12 cellular contexts compared by ENCODE assay signal in the genomic region with DNA sequence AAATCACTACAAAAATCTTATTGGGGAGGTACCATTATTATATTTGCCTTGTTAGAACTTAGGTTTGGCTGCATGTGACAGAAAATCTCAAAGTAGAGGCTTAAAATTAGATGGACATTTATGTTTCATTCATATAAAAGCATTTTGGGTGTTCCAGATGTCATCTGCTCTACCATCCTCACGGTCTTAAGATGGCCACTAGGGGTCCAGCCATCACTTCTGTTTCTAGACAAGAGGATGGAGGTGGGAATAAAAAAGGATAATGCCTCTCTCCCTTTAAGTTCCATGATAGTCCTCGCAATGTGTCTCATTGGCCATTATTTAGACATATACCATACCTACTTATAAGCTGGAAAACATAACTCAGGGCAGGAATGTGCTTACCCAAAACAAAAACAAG.
DNase-seq lines count a peak whose midpoint lies in the region; ATAC-seq and TF ChIP-seq lines count a peak whose summit lies in the region.
"Had no signal": no experiment of that assay in that cellular context is flagged by ENCODE, and none has a peak within 500 bp of the region (broad histone marks: within the 10 kb centered on the region; RNA-seq: fewer than 3 reads in every experiment).

No MANE protein-coding gene starts in this region.

- peak; percentile 72; the same call in 1 of the 2 replicates for ATAC-seq in PC-3
- no peak for ATAC-seq in GM19324 (IDR thresholded peaks at IDR 0.05; ENCODE audit: low FRiP score, unreplicated experiment)
- ATAC-seq in effector memory CD8-positive, alpha-beta T cell (replicated peaks): no peak
- no peak for ATAC-seq in activated CD8-positive, alpha-beta T cell treated with anti-CD3 and anti-CD28 coated beads for 36 hours
- ATAC-seq in HG03135 (IDR thresholded peaks at IDR 0.05; ENCODE audit: unreplicated experiment): no peak

- CTCF ChIA-PET in MCF 10A (lab: Yijun Ruan, JAX) (interaction anchor here (0.6 to 3.3 kb wide), 11 partner anchors 10 to 1232 kb away, joined by 3 to 19 read pairs (median 3); no protein-coding TSS in a partner anchor), PC-3 (lab: Charles Lee) (interaction anchor here (0.7 kb wide), 1 partner anchor 57 kb away, joined by 3 read pairs; no protein-coding TSS in a partner anchor)
- CTCF ChIA-PET in activated CD8-positive, alpha-beta T cell treated with anti-CD3 and anti-CD28 coated beads for 36 hours (lab: Charles Lee): no interaction called here

- intact Hi-C loops in MCF 10A (cut with micrococcal nuclease) (loop anchor here (1.0 kb wide), 1 partner anchor 287 kb away; no protein-coding TSS in a partner anchor), breast epithelium (cut with DNase I; ENCODE audit: low total_unique reads) (no loop called here), PC-3 (cut with micrococcal nuclease) (loop anchor here (1.0 to 5.0 kb wide), 2 partner anchors 287 to 834 kb away; no protein-coding TSS in a partner anchor)
- intact Hi-C loops in activated CD8-positive, alpha-beta T cell treated with anti-CD3 and anti-CD28 coated beads for 36 hours (cut with micrococcal nuclease): no loop called here

- H3K36me3 ChIP-seq in breast epithelium (no peaks in the 10 kb centered on the region), PC-3 (ENCODE audit: low read depth, low read length) (no peaks in the 10 kb centered on the region)

- H3K4me1 Mint-ChIP-seq in MCF 10A (ENCODE audit: insufficient read depth, unreplicated experiment): no peaks in the 10 kb centered on the region
- H3K4me1 Mint-ChIP-seq in effector memory CD8-positive, alpha-beta T cell (ENCODE audit: low read depth in 2 of 2): no peaks in the 10 kb centered on the region
- H3K4me1 Mint-ChIP-seq in activated CD8-positive, alpha-beta T cell treated with anti-CD3 and anti-CD28 coated beads for 36 hours (ENCODE audit: low read depth): no peaks in the 10 kb centered on the region

- no peak overlapping the region for H3K4me3 Mint-ChIP-seq in MCF 10A (ENCODE audit: unreplicated experiment)
- H3K4me3 Mint-ChIP-seq in effector memory CD8-positive, alpha-beta T cell: no peak overlapping the region
- no peak overlapping the region for H3K4me3 Mint-ChIP-seq in activated CD8-positive, alpha-beta T cell treated with anti-CD3 and anti-CD28 coated beads for 36 hours

- no TSS peak for BruUV-seq in MCF 10A (replicated peaks; lab: Mats Ljungman, UMichigan)
- BruUV-seq in PC-3 (replicated peaks; lab: Mats Ljungman, UMichigan): no TSS peak

- no peaks in the 10 kb centered on the region for H3K36me3 Mint-ChIP-seq in MCF 10A (ENCODE audit: insufficient read depth, unreplicated experiment)
- no peaks in the 10 kb centered on the region for H3K36me3 Mint-ChIP-seq in effector memory CD8-positive, alpha-beta T cell (ENCODE audit: insufficient read depth)
- no peaks in the 10 kb centered on the region for H3K36me3 Mint-ChIP-seq in activated CD8-positive, alpha-beta T cell treated with anti-CD3 and anti-CD28 coated beads for 36 hours (ENCODE audit: low read depth)

- H3F3A ChIP-seq in PC-3 (ENCODE audit: low read length, unreplicated experiment): no peaks in the 10 kb centered on the region

- H3K27me3 Mint-ChIP-seq in MCF 10A (ENCODE audit: insufficient read depth, unreplicated experiment): no peaks in the 10 kb centered on the region
- H3K27me3 Mint-ChIP-seq in effector memory CD8-positive, alpha-beta T cell: no peaks in the 10 kb centered on the region
- H3K27me3 Mint-ChIP-seq in activated CD8-positive, alpha-beta T cell treated with anti-CD3 and anti-CD28 coated beads for 36 hours: peaks cover 2% of the 10 kb centered on the region

- no peak overlapping the region for H3K27ac Mint-ChIP-seq in MCF 10A (ENCODE audit: low read depth, unreplicated experiment)
- no peak overlapping the region for H3K27ac Mint-ChIP-seq in effector memory CD8-positive, alpha-beta T cell
- no peak overlapping the region for H3K27ac Mint-ChIP-seq in activated CD8-positive, alpha-beta T cell treated with anti-CD3 and anti-CD28 coated beads for 36 hours

- no peaks in the 10 kb centered on the region for H4K20me1 ChIP-seq in PC-3 (ENCODE audit: low read length)

- TF ChIP-seq POLR2A in breast epithelium (IDR thresholded peaks at IDR 0.05): no peak

- H3K27ac ChIP-seq in breast epithelium (no peak overlapping the region), PC-3 (ENCODE audit: low read length) (no peak overlapping the region)
- H3K27ac ChIP-seq: hepatocyte had no signal

- DNase-seq in MCF 10A (ENCODE audit: unreplicated experiment): peak; percentile 33
- DNase-seq in breast epithelium (ENCODE audit: low spot score in 2 of 2): no peak
- peak; percentile 51 for DNase-seq in PC-3
- DNase-seq in fibroblast of mammary gland (ENCODE audit: low read depth): peak; percentile 36
- no peak for DNase-seq in effector memory CD8-positive, alpha-beta T cell
- no peak for DNase-seq in activated CD8-positive, alpha-beta T cell treated with anti-CD3 and anti-CD28 coated beads for 36 hours
- DNase-seq: activated CD8-positive, alpha-beta memory T cell treated with anti-CD3 and anti-CD28 coated beads, Interleukin-2, amount 50 U/mL, for 4 hours; midbrain; T-helper 9 cell had no signal

- POLR2A ChIA-PET in MCF 10A (lab: Yijun Ruan, JAX): no interaction called here
- POLR2A ChIA-PET in PC-3 (lab: Charles Lee; ENCODE audit: unreplicated experiment): no interaction called here
- POLR2A ChIA-PET in activated CD8-positive, alpha-beta T cell treated with anti-CD3 and anti-CD28 coated beads for 36 hours (lab: Charles Lee): no interaction called here

- H3K27me3 ChIP-seq in breast epithelium (no peaks in the 10 kb centered on the region), PC-3 (ENCODE audit: low read length) (no peaks in the 10 kb centered on the region)
- H3K27me3 ChIP-seq: hepatocyte had no signal

- no peaks in the 10 kb centered on the region for H3K79me2 ChIP-seq in PC-3 (ENCODE audit: low read length)
- H3K79me2 ChIP-seq: hepatocyte had no signal

- H3K9me2 ChIP-seq in PC-3 (replicated peaks; ENCODE audit: low read length): no peaks in the 10 kb centered on the region

- TF ChIP-seq CTCF in MCF 10A (IDR thresholded peaks at IDR 0.05; ENCODE audit: unreplicated experiment) (peak; percentile 38), breast epithelium (IDR thresholded peaks at IDR 0.05) (no peak), PC-3 (conservative IDR thresholded peaks at IDR 0.05; ENCODE audit: low read depth, low read length) (peak; percentile 80), fibroblast of mammary gland (conservative IDR thresholded peaks at IDR 0.05; ENCODE audit: control insufficient read depth, insufficient read depth, low read depth, low read length) (peak; percentile 47)
- no peak for TF ChIP-seq CTCF in activated CD8-positive, alpha-beta T cell treated with anti-CD3 and anti-CD28 coated beads for 36 hours (IDR thresholded peaks at IDR 0.05)

- H3K9me3 ChIP-seq in breast epithelium (no peaks in the 10 kb centered on the region), PC-3 (ENCODE audit: low read length) (no peaks in the 10 kb centered on the region)

- H3K9me3 Mint-ChIP-seq in MCF 10A (ENCODE audit: unreplicated experiment): no peaks in the 10 kb centered on the region
- peaks cover 20 to 31% of the 10 kb centered on the region in 2 donors for H3K9me3 Mint-ChIP-seq in effector memory CD8-positive, alpha-beta T cell
- H3K9me3 Mint-ChIP-seq in activated CD8-positive, alpha-beta T cell treated with anti-CD3 and anti-CD28 coated beads for 36 hours: peaks cover 15% of the 10 kb centered on the region

- H2AFZ ChIP-seq in PC-3 (ENCODE audit: low read length): no peak overlapping the region
- H2AFZ ChIP-seq: hepatocyte had no signal

- H3K9ac ChIP-seq in PC-3 (ENCODE audit: low read length): no peak overlapping the region

- no peak overlapping the region for H3K4me2 ChIP-seq in PC-3 (ENCODE audit: low read length)
- H3K4me2 ChIP-seq: hepatocyte had no signal

- H3K4me3 ChIP-seq in breast epithelium: no peak overlapping the region
- H3K4me3 ChIP-seq in PC-3 (ENCODE audit: low read length): no peak overlapping the region
- H3K4me3 ChIP-seq in fibroblast of mammary gland (ENCODE audit: control insufficient read depth, low read depth, low read length): no peak overlapping the region
- H3K4me3 ChIP-seq: hepatocyte had no signal

- no peaks in the 10 kb centered on the region for H3K4me1 ChIP-seq in breast epithelium
- H3K4me1 ChIP-seq in PC-3 (ENCODE audit: insufficient read depth, low read length): peaks cover 4% of the 10 kb centered on the region

Comparison
In these comparisons a context has a peak if more than half of its experiments do, and no peak if none do; other contexts are left out.
1. DNase-seq: peak in MCF 10A (single experiment), PC-3 (single experiment) and fibroblast of mammary gland (single experiment); none in breast epithelium (0 of 2), effector memory CD8-positive, alpha-beta T cell (0 of 3) and activated CD8-positive, alpha-beta T cell treated with anti-CD3 and anti-CD28 coated beads for 36 hours (single experiment).
2. CTCF ChIP-seq: peak in MCF 10A (single experiment), PC-3 (single experiment) and fibroblast of mammary gland (single experiment); none in breast epithelium (0 of 3) and activated CD8-positive, alpha-beta T cell treated with anti-CD3 and anti-CD28 coated beads for 36 hours (single experiment).
3. intact Hi-C loops: an anchor here in MCF 10A (1.0 kb wide) and PC-3 (1.0 to 5.0 kb wide); none called in breast epithelium and activated CD8-positive, alpha-beta T cell treated with anti-CD3 and anti-CD28 coated beads for 36 hours.